In the genomic region with DNA sequence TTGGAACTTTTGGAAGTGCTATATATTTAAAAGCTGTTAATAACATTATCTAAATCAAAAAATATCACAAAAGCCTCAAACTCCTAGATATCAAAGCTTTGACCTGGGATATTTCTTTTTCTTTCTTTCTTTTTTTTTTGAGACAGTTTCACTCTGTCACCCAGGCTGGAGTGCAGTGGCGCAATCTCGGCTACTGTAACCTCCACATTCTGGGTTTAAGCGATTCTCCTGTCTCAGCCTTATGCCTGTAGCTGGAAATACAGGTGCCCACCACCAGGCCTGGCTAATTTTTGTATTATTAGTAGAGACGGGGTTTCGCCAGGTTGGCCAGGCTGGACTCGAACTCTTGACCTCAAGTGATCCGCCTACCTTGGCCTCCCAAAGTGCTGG, we compare ENCODE assay signal across 12 cellular contexts. TPM values are rescaled to one million over a fixed set of nuclear protein-coding genes. Genes with fewer than 3 reads are reported as not detected.
DNase-seq lines count a peak whose midpoint lies in the region; ATAC-seq and TF ChIP-seq lines count a peak whose summit lies in the region.
"Had no signal": no experiment of that assay in that cellular context is flagged by ENCODE, and none has a peak within 500 bp of the region (broad histone marks: within the 10 kb centered on the region; RNA-seq: fewer than 3 reads in every experiment).

No MANE protein-coding gene starts in this region.

- POLR2A ChIA-PET in MCF 10A (lab: Yijun Ruan, JAX): interaction anchor here (1.0 to 4.1 kb wide), 7 partner anchors 16 to 98 kb away, joined by 3 to 25 read pairs (median 8); no protein-coding TSS in a partner anchor

- WGBS in right cardiac atrium: 65% methylated on average over 7 of the region's 7 CpGs

- intact Hi-C loops in right cardiac atrium (cut with DNase I) (no loop called here), Right ventricle myocardium inferior (cut with DNase I) (loop anchor here (5.0 kb wide), 1 partner anchor 36 kb away; no protein-coding TSS in a partner anchor), MCF 10A (cut with micrococcal nuclease) (no loop called here)

- H3K4me1 ChIP-seq in right cardiac atrium (ENCODE audit: control insufficient read depth, insufficient read depth, low read length) (peaks cover 14% of the 10 kb centered on the region), muscle layer of duodenum (ENCODE audit: control insufficient read depth in 1 of 2, insufficient read depth in 2 of 2, low read length in 2 of 2) (peaks cover 14 to 41% of the 10 kb centered on the region in 2 donors)

- peak overlapping the region; percentile 93 for H3K27ac ChIP-seq in right cardiac atrium (ENCODE audit: low read length)
- H3K27ac ChIP-seq in muscle layer of duodenum (ENCODE audit: low read length): peak overlapping the region; percentile 78

- no peak for TF ChIP-seq CTCF in MCF 10A (IDR thresholded peaks at IDR 0.05; ENCODE audit: unreplicated experiment)

- H3K27me3 Mint-ChIP-seq in MCF 10A (ENCODE audit: insufficient read depth, unreplicated experiment): no peaks in the 10 kb centered on the region

- CTCF ChIA-PET in MCF 10A (lab: Yijun Ruan, JAX): interaction anchor here (0.7 to 1.0 kb wide), 2 partner anchors 21 to 24 kb away, joined by 3 to 4 read pairs; no protein-coding TSS in a partner anchor

- H3K4me3 Mint-ChIP-seq in MCF 10A (ENCODE audit: unreplicated experiment): no peak overlapping the region

- no TSS peak for BruUV-seq in MCF 10A (replicated peaks; lab: Mats Ljungman, UMichigan)

- H3K27me3 ChIP-seq in right cardiac atrium (ENCODE audit: control insufficient read depth, insufficient read depth): no peaks in the 10 kb centered on the region
- H3K27me3 ChIP-seq in muscle layer of duodenum (ENCODE audit: low read depth, low read length): no peaks in the 10 kb centered on the region

- DNase-seq in right cardiac atrium (no peak), Right ventricle myocardium inferior (ENCODE audit: missing footprints) (no peak), MCF 10A (ENCODE audit: unreplicated experiment) (no peak), SIG-M5 treated with dmso at 0.1 percent for 504 hours (lab: John Stamatoyannopoulos, UW; ENCODE audit: unreplicated experiment) (no peak), NCI-H187 treated with DMSO at 0.1 percent for 48 hours (lab: John Stamatoyannopoulos, UW) (no peak)
- DNase-seq: activated CD8-positive, alpha-beta memory T cell treated with anti-CD3 and anti-CD28 coated beads for 24 hours; kidney; NCI-H446; SK-N-SH had no signal

- no peaks in the 10 kb centered on the region for H3K9me3 Mint-ChIP-seq in MCF 10A (ENCODE audit: unreplicated experiment)

- peak overlapping the region; percentile 83 for H3K27ac Mint-ChIP-seq in MCF 10A (ENCODE audit: low read depth, unreplicated experiment)

- H3K36me3 ChIP-seq in muscle layer of duodenum (ENCODE audit: control insufficient read depth in 1 of 2, insufficient read depth in 2 of 2, low read length in 2 of 2): no peaks in the 10 kb centered on the region

- H3K4me3 ChIP-seq in right cardiac atrium (ENCODE audit: low read length): peak overlapping the region; percentile 61
- no peak overlapping the region for H3K4me3 ChIP-seq in muscle layer of duodenum (ENCODE audit: low read depth in 1 of 2, low read length in 2 of 2)

- peaks cover 43% of the 10 kb centered on the region for H3K4me1 Mint-ChIP-seq in MCF 10A (ENCODE audit: insufficient read depth, unreplicated experiment)

- no peaks in the 10 kb centered on the region for H3K36me3 Mint-ChIP-seq in MCF 10A (ENCODE audit: insufficient read depth, unreplicated experiment)

- ATAC-seq in right cardiac atrium (no peak), Right ventricle myocardium inferior (no peak), HG03565 (IDR thresholded peaks at IDR 0.05; ENCODE audit: unreplicated experiment) (no peak), GM18520 (IDR thresholded peaks at IDR 0.05; ENCODE audit: unreplicated experiment) (no peak)

- H3K9me3 ChIP-seq in right cardiac atrium (ENCODE audit: control insufficient read depth, low read length): no peaks in the 10 kb centered on the region
- H3K9me3 ChIP-seq in muscle layer of duodenum (ENCODE audit: control insufficient read depth in 1 of 2, low read length in 2 of 2): no peaks in the 10 kb centered on the region
- H3K9me3 ChIP-seq: SK-N-SH had no signal

RNA-seq across cellular contexts. Expression of gene RAPGEF1, which starts 31.3 kb away (rescaled TPM):
- 100 to 1,000 TPM in 1 of 4 donors, 10 to 100 TPM in 3; 82.3 to 100 (median 93.0) TPM for total RNA-seq in right cardiac atrium
- polyA plus RNA-seq in right cardiac atrium: 58.5 TPM
- total RNA-seq in Right ventricle myocardium inferior: 125 TPM
- 55.4 and 73.0 TPM in 2 replicates for total RNA-seq in MCF 10A (2022)
